ENCODE assay signal across 8 cellular contexts in the genomic region with DNA sequence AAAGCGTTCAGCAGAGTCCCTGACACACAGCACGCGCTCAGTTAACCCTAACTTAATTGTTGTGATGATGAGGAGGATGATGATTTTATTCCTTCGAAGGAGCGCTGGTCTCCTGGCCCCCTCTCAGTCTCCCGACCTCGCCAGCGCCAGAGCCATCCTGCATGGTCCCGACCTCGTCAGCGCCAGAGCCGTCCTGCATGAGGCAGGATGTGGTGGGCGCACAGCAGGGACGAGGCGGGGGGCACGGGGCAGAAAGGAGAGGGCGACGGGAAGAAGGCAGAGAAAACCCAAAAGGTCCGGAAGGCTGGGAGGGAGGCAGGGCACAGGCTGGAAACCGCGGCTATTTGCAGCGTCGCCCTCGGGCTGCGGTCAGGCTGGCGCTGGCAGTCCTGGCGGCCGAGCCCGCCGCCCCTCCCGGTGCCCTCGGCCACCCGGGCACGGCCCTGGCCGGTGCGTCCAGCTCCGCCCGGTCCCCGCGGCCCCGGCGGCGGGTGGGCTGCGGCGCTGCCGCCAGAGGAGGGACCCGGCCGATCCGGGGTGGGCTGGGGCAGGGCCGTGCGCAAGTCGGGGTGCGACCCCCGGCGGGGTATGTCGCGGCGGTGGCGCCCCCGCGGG. TPM values are rescaled to one million over a fixed set of nuclear protein-coding genes. Genes with fewer than 3 reads are reported as not detected.
DNase-seq lines count a peak whose midpoint lies in the region; ATAC-seq and TF ChIP-seq lines count a peak whose summit lies in the region.

No MANE protein-coding gene starts in this region.

- no peaks in the 10 kb centered on the region for H3K27me3 ChIP-seq in HAP-1 (ENCODE audit: low read depth)
- peaks cover 0 to 6% (median 0%) of the 10 kb centered on the region in 7 donors for H3K27me3 ChIP-seq in heart right ventricle
- H3K27me3 ChIP-seq in sigmoid colon, result no peaks in the 10 kb centered on the region

- TF ChIP-seq EP300 in sigmoid colon (IDR thresholded peaks at IDR 0.05), result no peak

- no peak for DNase-seq in HAP-1 (ENCODE audit: low spot score in 2 of 2)
- no peak for DNase-seq in heart right ventricle
- no peak for DNase-seq in sigmoid colon
- no peak for DNase-seq in epidermal melanocyte (ENCODE audit: insufficient read length, low spot score)
- no peak for DNase-seq in stimulated activated CD4-positive, alpha-beta T cell treated with anti-CD3 and anti-CD28 coated beads, Interleukin-4, amount 100 ng/mL, for 24 hours
- DNase-seq in NCI-H146 treated with DMSO at 0.1 percent for 48 hours (lab: John Stamatoyannopoulos, UW; ENCODE audit: unreplicated experiment), result no peak

- ATAC-seq in heart right ventricle (peak in 6 of 8 donors; percentile 29 to 48 (median 40)), HG03196 (IDR thresholded peaks at IDR 0.05; ENCODE audit: unreplicated experiment) (no peak)

- no peaks in the 10 kb centered on the region for H3K36me3 ChIP-seq in HAP-1 (replicated peaks)
- peaks cover 0 to 10% (median 0%) of the 10 kb centered on the region in 9 donors for H3K36me3 ChIP-seq in heart right ventricle
- H3K36me3 ChIP-seq in sigmoid colon, result no peaks in the 10 kb centered on the region

- in situ Hi-C loops in HAP-1 (cut with MboI; ENCODE audit: low sequenced_read_pairs), result loop anchor here (5.0 kb wide), 1 partner anchor 279 kb away; no protein-coding TSS in a partner anchor

- H3K27ac ChIP-seq in VCaP (peak overlapping the region; percentile 78; the same call in 1 of the 2 replicates), heart right ventricle (peak overlapping the region; percentile 8 to 75 (median 60)), sigmoid colon (peak overlapping the region in 2 of 4 donors; percentile 42 to 55)

- H3K4me3 ChIP-seq in HAP-1, result peak overlapping the region; percentile 33
- peak overlapping the region; percentile 38 to 76 (median 62) for H3K4me3 ChIP-seq in heart right ventricle
- H3K4me3 ChIP-seq in sigmoid colon, result peak overlapping the region in 3 of 4 donors; percentile 56 to 63 (median 59)

- H3K9me3 ChIP-seq in HAP-1 (no peaks in the 10 kb centered on the region), heart right ventricle (no peaks in the 10 kb centered on the region), sigmoid colon (no peaks in the 10 kb centered on the region)

- intact Hi-C loops in heart right ventricle (cut with DNase I) (loop anchor here in 9 of 10 donors (1.0 to 10.0 kb wide), 9 partner anchors 62 to 284 kb away; a partner anchor contains a TSS), sigmoid colon (cut with DNase I) (loop anchor here (5.0 kb wide), 2 partner anchors 144 to 284 kb away; a partner anchor contains a TSS)

- TF ChIP-seq CTCF in VCaP (conservative IDR thresholded peaks at IDR 0.05) (no peak), heart right ventricle (IDR thresholded peaks at IDR 0.05) (no peak), sigmoid colon (IDR thresholded peaks at IDR 0.05) (no peak)

- H3K4me1 ChIP-seq in HAP-1 (peaks cover 3% of the 10 kb centered on the region; the same call in 1 of the 2 replicates), heart right ventricle (peaks cover 4 to 33% (median 25%) of the 10 kb centered on the region in 9 donors), sigmoid colon (peaks cover 0 to 30% (median 28%) of the 10 kb centered on the region in 4 donors)

- TF ChIP-seq POLR2A in sigmoid colon (IDR thresholded peaks at IDR 0.05), result no peak

- 3% methylated on average over 58 to 61 of the region's 61 CpGs for WGBS in heart right ventricle, 2 donors
- WGBS in sigmoid colon, 2 donors, result 3 to 5% methylated on average over 61 of the region's 61 CpGs

RNA-seq across cellular contexts. Expression of a gene that starts 3.0 kb away (rescaled TPM):
- total RNA-seq in heart right ventricle (1 to 10 TPM in 1 of 10 donors, under 1 TPM in 2, not detected in 7; 0.78 to 2.7 (median 0.94) TPM), sigmoid colon (not detected)
- polyA plus RNA-seq in heart right ventricle (not detected), sigmoid colon (1 to 10 TPM in 1 of 3 donors, not detected in 2; 3.6 TPM)
